In the genomic region with DNA sequence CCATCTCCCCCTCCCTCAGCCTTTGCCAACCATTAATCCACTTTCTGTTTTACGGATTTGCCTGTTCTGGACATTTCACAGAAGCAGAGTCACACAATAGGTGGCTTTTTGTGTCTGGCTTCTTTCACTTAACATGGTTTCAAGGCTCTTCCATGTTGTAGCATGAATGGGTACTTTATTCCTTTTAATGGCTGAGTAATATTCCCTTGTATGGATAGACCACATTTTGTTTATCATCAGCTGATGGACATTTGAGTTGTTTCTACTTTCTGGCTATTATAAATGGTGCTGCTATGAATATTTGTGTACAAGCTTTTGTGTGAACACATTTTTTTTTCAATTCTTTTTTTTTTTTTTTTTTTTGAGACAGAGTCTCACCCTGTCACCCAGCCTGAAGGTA, we compare ENCODE assay signal across 33 cellular contexts.
DNase-seq lines count a peak whose midpoint lies in the region; ATAC-seq, FAIRE-seq and TF ChIP-seq lines count a peak whose summit lies in the region.
"Had no signal": no experiment of that assay in that cellular context is flagged by ENCODE, and none has a peak within 500 bp of the region (broad histone marks: within the 10 kb centered on the region; RNA-seq: fewer than 3 reads in every experiment).

No MANE protein-coding gene starts in this region.

- TF ChIP-seq POLR2A in K562 (conservative IDR thresholded peaks at IDR 0.05) = no peak

- no peak overlapping the region for H3K4me2 ChIP-seq in K562 (ENCODE audit: insufficient read depth, low read length)
- H3K4me2 ChIP-seq: A549; BLaER1; BLaER1 treated with 17β-estradiol and CSF1 and Interleukin-3, amounts not matched to agents 10 nM and 100 nM had no signal

- H3K36me3 ChIP-seq in HEK293 (ENCODE audit: control insufficient read depth in 2 of 2, insufficient read depth in 1 of 2, low read length in 2 of 2) = peaks cover 26% of the 10 kb centered on the region in 2 experiments
- H3K36me3 ChIP-seq in K562 (ENCODE audit: control insufficient read depth, insufficient read depth, low read length) = peaks cover 8% of the 10 kb centered on the region; the same call in 2 of the 3 replicates
- H3K36me3 ChIP-seq in neutrophil = no peaks in the 10 kb centered on the region
- H3K36me3 ChIP-seq: BE2C had no signal

- intact Hi-C loops in K562 (cut with micrococcal nuclease) = no loop called here

- H3K9me1 ChIP-seq in K562 (ENCODE audit: control insufficient read depth, insufficient read depth, low read length) = no peaks in the 10 kb centered on the region

- no peak for ATAC-seq in K562
- no peak for ATAC-seq in HG02678 (IDR thresholded peaks at IDR 0.05; ENCODE audit: unreplicated experiment)
- ATAC-seq: A549; CD8-positive, alpha-beta T cell had no signal

- H3K4me1 ChIP-seq in HEK293 (ENCODE audit: control insufficient read depth, insufficient read depth, low read length) (no peaks in the 10 kb centered on the region), K562 (replicated peaks in 1 of 2; ENCODE audit: control insufficient read depth in 2 of 2, insufficient read depth in 2 of 2, low read length in 2 of 2) (no peaks in the 10 kb centered on the region), neutrophil (ENCODE audit: control insufficient read depth in 1 of 2, insufficient read depth in 1 of 2, low read depth in 1 of 2, low read length in 1 of 2) (peaks cover 94 to 96% of the 10 kb centered on the region in 2 experiments)
- H3K4me1 ChIP-seq: A549, BE2C, Caco-2 had no signal

- no peaks in the 10 kb centered on the region for H3K79me2 ChIP-seq in K562 (ENCODE audit: control insufficient read depth, insufficient read depth, low read length)

- no peaks in the 10 kb centered on the region for H3K27me3 ChIP-seq in K562 (ENCODE audit: control insufficient read depth in 2 of 2, insufficient read depth in 2 of 2, low read length in 2 of 2)
- no peaks in the 10 kb centered on the region for H3K27me3 ChIP-seq in neutrophil
- H3K27me3 ChIP-seq: BE2C; BLaER1; BLaER1 treated with 17β-estradiol and CSF1 and Interleukin-3, amounts not matched to agents 10 nM and 100 nM had no signal

- BruUV-seq in K562 (replicated peaks; lab: Mats Ljungman, UMichigan) = no TSS peak

- no peak overlapping the region for H2AFZ ChIP-seq in K562 (ENCODE audit: low read depth, low read length)

- 100% methylated on average over 1 of the region's 1 CpG for WGBS in K562 (ENCODE audit: insufficient coverage, low coverage, missing lambda C conversion rate)

- CTCF ChIA-PET in HEK293 (lab: Yijun Ruan, JAX) = interaction anchor here (0.6 to 1.1 kb wide), 2 partner anchors 11 to 116 kb away, joined by 3 read pairs; no protein-coding TSS in a partner anchor
- CTCF ChIA-PET in K562 (lab: Yijun Ruan, JAX; ENCODE audit: low intra/inter-chr PET ratio) = no interaction called here

- H3K9ac ChIP-seq in K562 (ENCODE audit: insufficient read depth in 1 of 2, low read depth in 2 of 2, low read length in 2 of 2) = no peak overlapping the region
- H3K9ac ChIP-seq: BLaER1; BLaER1 treated with 17β-estradiol and CSF1 and Interleukin-3, amounts not matched to agents 10 nM and 100 nM had no signal

- no peak for TF ChIP-seq CTCF in HEK293 (tag by site-specific recombination; IDR thresholded peaks at IDR 0.05)
- TF ChIP-seq CTCF in K562 (IDR thresholded peaks at IDR 0.05 in 2 of 3, conservative IDR thresholded peaks at IDR 0.05 in 1 of 3; ENCODE audit: insufficient read depth in 2 of 3, low read depth in 1 of 3, low read length in 3 of 3) = no peak
- no peak for TF ChIP-seq CTCF in neutrophil (IDR thresholded peaks at IDR 0.05)

- in situ Hi-C loops in K562 (cut with MboI) = no loop called here

- no peak for FAIRE-seq in K562 (lab: Jason Lieb, UNC)
- FAIRE-seq: A204.1, A549, D721Med had no signal

- H3K4me3 ChIP-seq in HEK293 (ENCODE audit: low read depth, low read length) (no peak overlapping the region), K562 (no peak overlapping the region), neutrophil (ENCODE audit: low read depth in 1 of 2, low read length in 1 of 2) (no peak overlapping the region)
- H3K4me3 ChIP-seq: A549; BLaER1; BLaER1 treated with 17β-estradiol and CSF1 and Interleukin-3, amounts not matched to agents 10 nM and 100 nM had no signal

- POLR2A ChIA-PET in HEK293 (lab: Yijun Ruan, JAX) = no interaction called here
- POLR2A ChIA-PET in K562 (lab: Yijun Ruan, JAX) = no interaction called here

- no peak for TF ChIP-seq RAD21 in K562 (CRISPR knock-in tag; conservative IDR thresholded peaks at IDR 0.05 in 1 of 2, IDR thresholded peaks at IDR 0.05 in 1 of 2)

- DNase-seq in K562 (ENCODE audit: extremely low read depth in 1 of 4, low spot score in 3 of 4) (no peak), amniotic stem cell (lab: John Stamatoyannopoulos, UW) (no peak), T1000 (lab: John Stamatoyannopoulos, UW) (no peak)
- DNase-seq: 8988T; ACHN; AML-193; BE2C; C1 segment of cervical spinal cord; Caco-2; Calu3; CD4-positive, alpha-beta memory T cell; CD4-positive, alpha-beta T cell; CD4-positive, CD25-positive, alpha-beta regulatory T cell; CD8-positive, alpha-beta memory T cell; CD8-positive, alpha-beta T cell; COR-L47; DMS 273 treated with DMSO at 0.1 percent for 48 hours; DMS153; DMS53; DMS79; DMS79 treated with DMSO at 0.1 percent for 48 hours; DND-41; EL had no signal

- TF ChIP-seq EP300 in K562 (IDR thresholded peaks at IDR 0.05; ENCODE audit: low read length) = no peak

- no peak overlapping the region for H3K27ac ChIP-seq in HEK293 (ENCODE audit: extremely low read depth, low read depth, low read length)
- H3K27ac ChIP-seq in K562 (ENCODE audit: extremely low read depth, low read depth, low read length) = no peak overlapping the region
- H3K27ac ChIP-seq in neutrophil = peak overlapping the region; percentile 89
- H3K27ac ChIP-seq: 22Rv1, A549, BLaER1, C4-2B had no signal

- H3K9me3 ChIP-seq in HEK293 (ENCODE audit: control insufficient read depth, insufficient read depth, low read depth, low read length) = no peaks in the 10 kb centered on the region
- no peaks in the 10 kb centered on the region for H3K9me3 ChIP-seq in K562 (replicated peaks; ENCODE audit: control insufficient read depth, insufficient read depth, low read depth, low read length)
- no peaks in the 10 kb centered on the region for H3K9me3 ChIP-seq in neutrophil
- H3K9me3 ChIP-seq: A549, BE2C, Caco-2 had no signal

- no peaks in the 10 kb centered on the region for H4K20me1 ChIP-seq in K562 (replicated peaks; ENCODE audit: control insufficient read depth, insufficient read depth, low read length)
- H4K20me1 ChIP-seq: BLaER1; BLaER1 treated with 17β-estradiol and CSF1 and Interleukin-3, amounts not matched to agents 10 nM and 100 nM had no signal

TF ChIP-seq in HEK293, 187 proteins besides CTCF, POLR2A, EP300 and RAD21 (continues in another document):
- TF ChIP-seq, protein P1, sequence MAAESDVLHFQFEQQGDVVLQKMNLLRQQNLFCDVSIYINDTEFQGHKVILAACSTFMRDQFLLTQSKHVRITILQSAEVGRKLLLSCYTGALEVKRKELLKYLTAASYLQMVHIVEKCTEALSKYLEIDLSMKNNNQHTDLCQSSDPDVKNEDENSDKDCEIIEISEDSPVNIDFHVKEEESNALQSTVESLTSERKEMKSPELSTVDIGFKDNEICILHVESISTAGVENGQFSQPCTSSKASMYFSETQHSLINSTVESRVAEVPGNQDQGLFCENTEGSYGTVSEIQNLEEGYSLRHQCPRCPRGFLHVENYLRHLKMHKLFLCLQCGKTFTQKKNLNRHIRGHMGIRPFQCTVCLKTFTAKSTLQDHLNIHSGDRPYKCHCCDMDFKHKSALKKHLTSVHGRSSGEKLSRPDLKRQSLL (tag by site-specific recombination; IDR thresholded peaks at IDR 0.05) = no peak
- TF ChIP-seq ZNF174 (tag by site-specific recombination; IDR thresholded peaks at IDR 0.05) = no peak
- TF ChIP-seq ZNF146 (tag by site-specific recombination; IDR thresholded peaks at IDR 0.05) = peak; percentile 81
- TF ChIP-seq MYNN (tag by site-specific recombination; IDR thresholded peaks at IDR 0.05; ENCODE audit: borderline replicate concordance) = no peak
- TF ChIP-seq ZNF747 (tag by site-specific recombination; IDR thresholded peaks at IDR 0.05) = no peak

TF ChIP-seq in K562, 482 proteins besides CTCF, POLR2A, EP300 and RAD21 (continues in another document):
- TF ChIP-seq KLF16 (IDR thresholded peaks at IDR 0.05) (no peak), HDGF (IDR thresholded peaks at IDR 0.05) (no peak), FOS (IDR thresholded peaks at IDR 0.05; ENCODE audit: extremely low read depth, insufficient read length) (no peak)
